In the genomic region with DNA sequence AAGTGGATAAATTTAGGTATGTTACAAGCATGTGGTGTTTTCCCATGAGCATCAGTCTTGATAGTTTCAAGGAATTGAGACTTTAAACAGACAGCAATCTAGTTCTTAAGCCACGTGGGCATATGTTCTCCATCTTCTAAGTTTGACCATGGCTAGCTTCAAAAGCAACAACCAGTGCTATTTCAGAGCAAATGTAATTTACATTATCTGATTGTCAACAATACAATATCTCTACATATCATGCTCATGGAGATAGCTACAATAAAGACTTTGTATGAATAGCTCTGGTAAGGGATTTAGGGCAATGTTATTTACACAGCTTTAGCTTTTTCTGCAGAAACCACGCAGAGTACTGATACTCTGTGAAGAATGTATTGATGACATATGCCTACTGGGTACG, we compare ENCODE assay signal across 21 cellular contexts. TPM values are rescaled to one million over a fixed set of nuclear protein-coding genes. Genes with fewer than 3 reads are reported as not detected.
"Had no signal": no experiment of that assay in that cellular context is flagged by ENCODE, and none has a peak within 500 bp of the region (broad histone marks: within the 10 kb centered on the region; RNA-seq: fewer than 3 reads in every experiment).

No MANE protein-coding gene starts in this region.

- H3K4me1 Mint-ChIP-seq: T-cell had no signal

- H3K27ac ChIP-seq: HL-60, RWPE1 had no signal

- H3K36me3 Mint-ChIP-seq: T-cell had no signal

- DNase-seq: Karpas-422; KBM-7; MG63; NCI-H1105; NCI-H1417; NCI-H1436 treated with DMSO at 0.1 percent for 48 hours; NCI-H1694; NCI-H187 treated with DMSO at 0.1 percent for 48 hours; NCI-H2029 treated with DMSO at 0.1 percent for 48 hours; NCI-H2171 treated with DMSO at 0.1 percent for 48 hours; NCI-H524; NCI-H526 treated with DMSO at 0.1 percent for 48 hours; NCI-H774; NK-92 treated with Interleukin-12 subunit alpha and Interleukin-12 subunit beta, amount 100 ng/mL, for 24 hours; PC-3; SHP77; SW 1271; T-cell had no signal

- H3K27ac Mint-ChIP-seq: T-cell had no signal

- H3K4me3 Mint-ChIP-seq: T-cell had no signal

- H3K27me3 Mint-ChIP-seq: T-cell had no signal

- H3K4me3 ChIP-seq: MG63 had no signal

- FAIRE-seq: HTR-8/SVneo had no signal

- H3K27me3 ChIP-seq: MG63 had no signal

- H3K9me3 ChIP-seq: MG63 had no signal

- H3K36me3 ChIP-seq: MG63 had no signal

RNA-seq across cellular contexts. Expression of a gene that starts 38.8 kb away (rescaled TPM):
- total RNA-seq: PC-3 had no signal
